In genomic region chr2:40041983-40042382, GRCh38 we compare ENCODE assay signal across 16 cellular contexts.
DNase-seq lines count a peak whose midpoint lies in the region; ATAC-seq and TF ChIP-seq lines count a peak whose summit lies in the region.
"Had no signal": no experiment of that assay in that cellular context is flagged by ENCODE, and none has a peak within 500 bp of the region (broad histone marks: within the 10 kb centered on the region; RNA-seq: fewer than 3 reads in every experiment).

No MANE protein-coding gene starts in this region.

- no peaks in the 10 kb centered on the region for H3K4me1 Mint-ChIP-seq in Caco-2 (ENCODE audit: low read depth, unreplicated experiment)
- H3K4me1 Mint-ChIP-seq: activated naive CD4-positive, alpha-beta T cell treated with anti-CD3 and anti-CD28 coated beads, Interleukin-2, amount 10 ng/mL, durations not matched to agents 7 days and 5 days had no signal

- no peak for TF ChIP-seq CTCF in fibroblast of lung (conservative IDR thresholded peaks at IDR 0.05 in 1 of 2, IDR thresholded peaks at IDR 0.05 in 1 of 2; ENCODE audit: low read depth in 1 of 2, low read length in 2 of 2)
- no peak for TF ChIP-seq CTCF in Caco-2 (IDR thresholded peaks at IDR 0.05; ENCODE audit: insufficient read depth in 1 of 2, low read depth in 1 of 2, low read length in 1 of 2, severe bottlenecking in 1 of 2, unreplicated experiment in 1 of 2)

- H3K36me3 Mint-ChIP-seq in Caco-2 (ENCODE audit: insufficient read depth, unreplicated experiment), result no peaks in the 10 kb centered on the region
- H3K36me3 Mint-ChIP-seq: activated naive CD4-positive, alpha-beta T cell treated with anti-CD3 and anti-CD28 coated beads, Interleukin-2, amount 10 ng/mL, durations not matched to agents 7 days and 5 days had no signal

- no peaks in the 10 kb centered on the region for H3K9me3 ChIP-seq in fibroblast of lung (ENCODE audit: control insufficient read depth, insufficient read depth, low read depth, low read length)
- H3K9me3 ChIP-seq in Caco-2, result no peaks in the 10 kb centered on the region
- H3K9me3 ChIP-seq: thyroid gland had no signal

- H3K27me3 ChIP-seq in fibroblast of lung (ENCODE audit: control insufficient read depth, insufficient read depth, low read length) (no peaks in the 10 kb centered on the region), Caco-2 (replicated peaks; ENCODE audit: control insufficient read depth, insufficient read depth, low read length) (no peaks in the 10 kb centered on the region)
- H3K27me3 ChIP-seq: thyroid gland had no signal

- H4K20me1 ChIP-seq in fibroblast of lung (ENCODE audit: control insufficient read depth, extremely low read depth, insufficient read depth, low read length), result no peaks in the 10 kb centered on the region

- DNase-seq in NOMO-1 (lab: John Stamatoyannopoulos, UW; ENCODE audit: unreplicated experiment in 2 of 2), result peak; percentile 27 to 65
- no peak for DNase-seq in NOMO-1 treated with dmso at 0.1 percent for 144 hours (lab: John Stamatoyannopoulos, UW; ENCODE audit: unreplicated experiment)
- peak; percentile 83 for DNase-seq in RPMI7951 (ENCODE audit: low read depth)
- DNase-seq in fibroblast of lung (ENCODE audit: low read depth in 2 of 2), result peak; percentile 93 to 94
- DNase-seq in smooth muscle cell of the brain vasculature (ENCODE audit: low read depth, low spot score), result peak; percentile 33
- no peak for DNase-seq in Caco-2
- DNase-seq in middle frontal gyrus (ENCODE audit: extremely low spot score, low spot score), result no peak
- DNase-seq: activated naive CD4-positive, alpha-beta T cell treated with anti-CD3 and anti-CD28 coated beads, Interleukin-2, amount 10 ng/mL, durations not matched to agents 7 days and 5 days; foreskin melanocyte; midbrain; NCI-H2081; NCI-H82; thyroid gland had no signal

- POLR2A ChIA-PET in Caco-2 (lab: Charles Lee), result interaction anchor here (0.6 kb wide), 1 partner anchor 76 kb away, joined by 3 read pairs; no protein-coding TSS in a partner anchor

- peaks cover 26% of the 10 kb centered on the region for H3K4me1 ChIP-seq in fibroblast of lung (ENCODE audit: control insufficient read depth, extremely low read depth, insufficient read depth, low read length)
- no peaks in the 10 kb centered on the region for H3K4me1 ChIP-seq in Caco-2
- H3K4me1 ChIP-seq: thyroid gland had no signal

- H3K9ac ChIP-seq in fibroblast of lung (ENCODE audit: insufficient read depth, low read length), result no peak overlapping the region
- H3K9ac ChIP-seq: KMS-11 had no signal

- H3K36me3 ChIP-seq in fibroblast of lung (ENCODE audit: control insufficient read depth, insufficient read depth, low read length) (no peaks in the 10 kb centered on the region), Caco-2 (ENCODE audit: control insufficient read depth, insufficient read depth, low read length) (no peaks in the 10 kb centered on the region)
- H3K36me3 ChIP-seq: thyroid gland had no signal

- no TSS peak for BruUV-seq in Caco-2 (replicated peaks; lab: Mats Ljungman, UMichigan)

- H3K4me2 ChIP-seq in fibroblast of lung (ENCODE audit: extremely low read depth, insufficient read depth, low read length), result peak overlapping the region; percentile 28
- H3K4me2 ChIP-seq: KMS-11 had no signal

- H3K4me3 Mint-ChIP-seq in Caco-2 (ENCODE audit: unreplicated experiment), result no peak overlapping the region
- H3K4me3 Mint-ChIP-seq: activated naive CD4-positive, alpha-beta T cell treated with anti-CD3 and anti-CD28 coated beads, Interleukin-2, amount 10 ng/mL, durations not matched to agents 7 days and 5 days had no signal

- ATAC-seq in GM21381 (IDR thresholded peaks at IDR 0.05; ENCODE audit: unreplicated experiment), result no peak

- intact Hi-C loops in Caco-2 (cut with micrococcal nuclease; ENCODE audit: unreplicated experiment), result no loop called here

- CTCF ChIA-PET in Caco-2 (lab: Charles Lee), result no interaction called here

- peaks cover 15% of the 10 kb centered on the region for H3K27me3 Mint-ChIP-seq in Caco-2 (ENCODE audit: insufficient read depth, unreplicated experiment)
- H3K27me3 Mint-ChIP-seq: activated naive CD4-positive, alpha-beta T cell treated with anti-CD3 and anti-CD28 coated beads, Interleukin-2, amount 10 ng/mL, durations not matched to agents 7 days and 5 days had no signal

- no peak overlapping the region for H3K27ac Mint-ChIP-seq in Caco-2 (ENCODE audit: unreplicated experiment)
- H3K27ac Mint-ChIP-seq: activated naive CD4-positive, alpha-beta T cell treated with anti-CD3 and anti-CD28 coated beads, Interleukin-2, amount 10 ng/mL, durations not matched to agents 7 days and 5 days had no signal

- H2AFZ ChIP-seq in fibroblast of lung (ENCODE audit: low read length), result no peak overlapping the region

- H3K79me2 ChIP-seq in fibroblast of lung (ENCODE audit: control insufficient read depth, insufficient read depth, low read length), result no peaks in the 10 kb centered on the region

- H3K4me3 ChIP-seq in fibroblast of lung (replicated peaks in 1 of 4; ENCODE audit: control extremely low read depth in 1 of 4, insufficient read depth in 1 of 4, low read depth in 3 of 4, low read length in 4 of 4) (no peak overlapping the region), Caco-2 (ENCODE audit: low read depth, low read length) (no peak overlapping the region)
- H3K4me3 ChIP-seq: thyroid gland had no signal

- peak overlapping the region; percentile 49 for H3K27ac ChIP-seq in fibroblast of lung (ENCODE audit: insufficient read depth, low read length)
- H3K27ac ChIP-seq: 22Rv1, KMS-11, thyroid gland had no signal

- no peaks in the 10 kb centered on the region for H3K9me3 Mint-ChIP-seq in Caco-2 (ENCODE audit: unreplicated experiment)
- H3K9me3 Mint-ChIP-seq: activated naive CD4-positive, alpha-beta T cell treated with anti-CD3 and anti-CD28 coated beads, Interleukin-2, amount 10 ng/mL, durations not matched to agents 7 days and 5 days had no signal

Comparison
In these comparisons a context has a peak if more than half of its experiments do, and no peak if none do; other contexts are left out.
1. DNase-seq: peak in NOMO-1 (2 of 2), RPMI7951 (single experiment), fibroblast of lung (2 of 2) and smooth muscle cell of the brain vasculature (single experiment); none in NOMO-1 treated with dmso at 0.1 percent for 144 hours (single experiment), Caco-2 (0 of 2) and middle frontal gyrus (single experiment).